In genomic region chr12:121748571-121749265, GRCh38 we compare ENCODE assay signal across 1 cellular context.
A peak's percentile ranks its signal among the peaks of the same experiment; 100 is the strongest.
TF ChIP-seq lines count a peak whose summit lies in the region.

No MANE protein-coding gene starts in this region.

TF ChIP-seq in K562, 482 proteins besides CTCF, POLR2A, EP300 and RAD21 (continued from another document and continues in another):
- TF ChIP-seq ZBTB12 (CRISPR knock-in tag; IDR thresholded peaks at IDR 0.05) = peak; percentile 66; the same call in 1 of the 2 replicates
- no peak for TF ChIP-seq ZKSCAN8 (CRISPR knock-in tag; IDR thresholded peaks at IDR 0.05)
- TF ChIP-seq HNRNPLL (IDR thresholded peaks at IDR 0.05; ENCODE audit: low read depth, low read length, poor library complexity, severe bottlenecking) = no peak
- no peak for TF ChIP-seq KAT2B (IDR thresholded peaks at IDR 0.05; ENCODE audit: low read depth, low read length)
- no peak for TF ChIP-seq ZNF77 (CRISPR knock-in tag; IDR thresholded peaks at IDR 0.05)
- TF ChIP-seq ARID2 (IDR thresholded peaks at IDR 0.05) = no peak
- no peak for TF ChIP-seq ZNF212 (CRISPR knock-in tag; IDR thresholded peaks at IDR 0.05)
- no peak for TF ChIP-seq SRSF1 (IDR thresholded peaks at IDR 0.05; ENCODE audit: low read depth, low read length)
- no peak for TF ChIP-seq SRSF7 (optimal IDR thresholded peaks at IDR 0.05; ENCODE audit: low read depth, low read length)
- TF ChIP-seq HEY1 (CRISPR knock-in tag; IDR thresholded peaks at IDR 0.05; ENCODE audit: borderline replicate concordance) = no peak
- peak; percentile 57 for TF ChIP-seq ZFP36 (IDR thresholded peaks at IDR 0.05; ENCODE audit: low read depth, low read length, partially characterized antibody)
- no peak for TF ChIP-seq NUFIP1 (IDR thresholded peaks at IDR 0.05; ENCODE audit: partially characterized antibody)
- no peak for TF ChIP-seq ZNF740 (CRISPR knock-in tag; IDR thresholded peaks at IDR 0.05)
- TF ChIP-seq ZNF740 (tag; IDR thresholded peaks at IDR 0.05) = no peak
- TF ChIP-seq PRPF4 (IDR thresholded peaks at IDR 0.05; ENCODE audit: insufficient read depth, low read depth, low read length, poor library complexity, severe bottlenecking) = no peak
- TF ChIP-seq CAMTA2 (CRISPR knock-in tag; conservative IDR thresholded peaks at IDR 0.05) = no peak
- no peak for TF ChIP-seq DDX20 (tag; IDR thresholded peaks at IDR 0.05; ENCODE audit: low read depth)
- TF ChIP-seq BDP1 (IDR thresholded peaks at IDR 0.05; ENCODE audit: insufficient read depth, insufficient read length) = no peak
- no peak for TF ChIP-seq ZNF121 (CRISPR knock-in tag; conservative IDR thresholded peaks at IDR 0.05)
- no peak for TF ChIP-seq GTF2B (IDR thresholded peaks at IDR 0.05; ENCODE audit: extremely low read depth, insufficient read length)
- TF ChIP-seq NEUROD1 (IDR thresholded peaks at IDR 0.05; ENCODE audit: borderline replicate concordance, low read depth, low read length, partially characterized antibody) = peak; percentile 45
- TF ChIP-seq E2F5 (CRISPR knock-in tag; IDR thresholded peaks at IDR 0.05) = no peak
- TF ChIP-seq HCFC1 (IDR thresholded peaks at IDR 0.05; ENCODE audit: low read depth, low read length) = no peak
- no peak for TF ChIP-seq ETS2 (tag; IDR thresholded peaks at IDR 0.05; ENCODE audit: borderline replicate concordance, poor library complexity, severe bottlenecking)
- no peak for TF ChIP-seq ZNF124 (CRISPR knock-in tag; IDR thresholded peaks at IDR 0.05)
- no peak for TF ChIP-seq ZNF644 (tag; IDR thresholded peaks at IDR 0.05; ENCODE audit: low read depth)
- no peak for TF ChIP-seq NFE2L1 (tag; IDR thresholded peaks at IDR 0.05; ENCODE audit: borderline replicate concordance, low read depth)
- peak; percentile 37; the same call in 1 of the 2 replicates for TF ChIP-seq DMBX1 (CRISPR knock-in tag; IDR thresholded peaks at IDR 0.05; ENCODE audit: borderline replicate concordance)
- no peak for TF ChIP-seq HOMEZ (CRISPR knock-in tag; IDR thresholded peaks at IDR 0.05)
- TF ChIP-seq ZNF75A (CRISPR knock-in tag; IDR thresholded peaks at IDR 0.05) = no peak
- TF ChIP-seq ATF4 (CRISPR knock-in tag; IDR thresholded peaks at IDR 0.05) = no peak
- TF ChIP-seq ZNF239 (CRISPR knock-in tag; IDR thresholded peaks at IDR 0.05) = no peak
- TF ChIP-seq CC2D1A (IDR thresholded peaks at IDR 0.05) = no peak
- no peak for TF ChIP-seq CBX8 (IDR thresholded peaks at IDR 0.05; ENCODE audit: borderline replicate concordance, extremely low read depth, low read depth, low read length, poor library complexity, severe bottlenecking)
- TF ChIP-seq BRF2 (IDR thresholded peaks at IDR 0.05; ENCODE audit: borderline replicate concordance, insufficient read depth, insufficient read length) = no peak
- TF ChIP-seq U2AF2 (optimal IDR thresholded peaks at IDR 0.05; ENCODE audit: low read depth, low read length) = no peak
- TF ChIP-seq OTX1 (CRISPR knock-in tag; IDR thresholded peaks at IDR 0.05) = no peak
- no peak for TF ChIP-seq PREB (CRISPR knock-in tag; IDR thresholded peaks at IDR 0.05)
- no peak for TF ChIP-seq BCL6 (CRISPR knock-in tag; IDR thresholded peaks at IDR 0.05)
- TF ChIP-seq ATF2 (CRISPR knock-in tag; IDR thresholded peaks at IDR 0.05) = peak; percentile 90; the same call in 1 of the 2 replicates
- TF ChIP-seq RBM15 (IDR thresholded peaks at IDR 0.05; ENCODE audit: insufficient read depth, low read length) = no peak
- TF ChIP-seq GMEB1 (CRISPR knock-in tag; IDR thresholded peaks at IDR 0.05) = no peak
- no peak for TF ChIP-seq ZNF436 (CRISPR knock-in tag; IDR thresholded peaks at IDR 0.05)
- peak; percentile 57; the same call in 1 of the 2 replicates for TF ChIP-seq USF1 (CRISPR knock-in tag; IDR thresholded peaks at IDR 0.05)
- no peak for TF ChIP-seq XRCC3 (IDR thresholded peaks at IDR 0.05)
- TF ChIP-seq ILK (tag; IDR thresholded peaks at IDR 0.05; ENCODE audit: borderline replicate concordance, low read depth) = no peak
- peak; percentile 69; the same call in 1 of the 2 replicates for TF ChIP-seq KHSRP (IDR thresholded peaks at IDR 0.05)
- no peak for TF ChIP-seq ZNF41 (CRISPR knock-in tag; conservative IDR thresholded peaks at IDR 0.05)
- TF ChIP-seq TEAD1 (CRISPR knock-in tag; IDR thresholded peaks at IDR 0.05) = 0 out of 4 replicates have a peak, but pooled peaks have one; percentile 5 to 51
- TF ChIP-seq GTF2F1 (IDR thresholded peaks at IDR 0.05; ENCODE audit: low read depth, low read length) = no peak
- peak; percentile 86 for TF ChIP-seq ZNF584 (CRISPR knock-in tag; IDR thresholded peaks at IDR 0.05; ENCODE audit: low read depth)
- TF ChIP-seq ZNF449 (CRISPR knock-in tag; IDR thresholded peaks at IDR 0.05) = no peak
- no peak for TF ChIP-seq ZNF830 (CRISPR knock-in tag; IDR thresholded peaks at IDR 0.05)
- TF ChIP-seq SMC3 (conservative IDR thresholded peaks at IDR 0.05; ENCODE audit: insufficient read depth, low read depth, low read length) = no peak
- no peak for TF ChIP-seq RBM34 (IDR thresholded peaks at IDR 0.05; ENCODE audit: borderline replicate concordance, insufficient read depth, low read length)
- peak; percentile 48 for TF ChIP-seq SOX6 (IDR thresholded peaks at IDR 0.05)
